ENCODE assay signal across 8 cellular contexts in genomic region chr1:206503591-206504362, GRCh38. TPM values are rescaled to one million over a fixed set of nuclear protein-coding genes. Genes with fewer than 3 reads are reported as not detected.
DNase-seq lines count a peak whose midpoint lies in the region; ATAC-seq and TF ChIP-seq lines count a peak whose summit lies in the region.

No MANE protein-coding gene starts in this region.

- peak; percentile 27 for ATAC-seq in left lung

- peak overlapping the region; percentile 54 for H3K27ac Mint-ChIP-seq in activated naive CD8-positive, alpha-beta T cell

- intact Hi-C loops in left lung (cut with DNase I), result no loop called here

- no peaks in the 10 kb centered on the region for H3K9me3 ChIP-seq in left lung

- H3K9me3 Mint-ChIP-seq in activated naive CD8-positive, alpha-beta T cell (ENCODE audit: low read depth), result no peaks in the 10 kb centered on the region

- no peaks in the 10 kb centered on the region for H3K36me3 Mint-ChIP-seq in activated naive CD8-positive, alpha-beta T cell

- H3K27me3 ChIP-seq in left lung, result peaks cover 6 to 41% of the 10 kb centered on the region in 2 donors

- H3K36me3 ChIP-seq in left lung, result no peaks in the 10 kb centered on the region

- peaks cover 30 to 61% of the 10 kb centered on the region in 2 donors for H3K4me1 ChIP-seq in left lung

- DNase-seq in GM12864 (ENCODE audit: low read depth), result peak; percentile 57
- peak; percentile 72 for DNase-seq in GOT3 (lab: John Stamatoyannopoulos, UW)
- peak; percentile 98 for DNase-seq in NB4 (ENCODE audit: low read depth)
- DNase-seq in left lung, result peak in 1 of 2 donors; percentile 78
- peak; percentile 69 for DNase-seq in ureter (ENCODE audit: low spot score)
- DNase-seq in NCI-H774 (lab: John Stamatoyannopoulos, UW), result no peak
- no peak for DNase-seq in NCI-H1694 treated with DMSO at 0.1 percent for 48 hours (lab: John Stamatoyannopoulos, UW)

- peak overlapping the region; percentile 65 to 74 for H3K27ac ChIP-seq in left lung

- H3K4me3 ChIP-seq in GM12864 (ENCODE audit: low read depth, low read length) (no peak overlapping the region), NB4 (ENCODE audit: low read depth, low read length) (peak overlapping the region; percentile 8), left lung (no peak overlapping the region)

- peaks cover 38% of the 10 kb centered on the region for H3K4me1 Mint-ChIP-seq in activated naive CD8-positive, alpha-beta T cell (ENCODE audit: low read depth)

- TF ChIP-seq CTCF in GM12864 (IDR thresholded peaks at IDR 0.05; ENCODE audit: low read depth, low read length, missing control alignments) (no peak), NB4 (IDR thresholded peaks at IDR 0.05; ENCODE audit: low read depth, low read length) (no peak), left lung (IDR thresholded peaks at IDR 0.05) (no peak)

- H3K27me3 Mint-ChIP-seq in activated naive CD8-positive, alpha-beta T cell, result peaks cover 1% of the 10 kb centered on the region

- no peak for TF ChIP-seq POLR2A in NB4 (IDR thresholded peaks at IDR 0.05; ENCODE audit: extremely low read depth, insufficient read length)

- no peak overlapping the region for H3K4me3 Mint-ChIP-seq in activated naive CD8-positive, alpha-beta T cell

RNA-seq across cellular contexts. Expression of gene RASSF5, which starts 3.6 kb away (rescaled TPM):
- total RNA-seq in left lung (10 to 100 TPM; 26.5 to 40.9 TPM), ureter (35.5 TPM)

RNA-seq across cellular contexts. Expression of gene IKBKE, which starts 33.5 kb away (rescaled TPM):
- total RNA-seq in left lung, result 10 to 100 TPM in 1 of 2 donors, 1 to 10 TPM in 1; 8.7 to 17.8 TPM
- 12.5 TPM for total RNA-seq in ureter

Comparison
In these comparisons a context has a peak if more than half of its experiments do, and no peak if none do; other contexts are left out.
1. DNase-seq: peak in GM12864 (single experiment), GOT3 (single experiment), NB4 (single experiment) and ureter (single experiment); none in NCI-H774 (single experiment) and NCI-H1694 treated with DMSO at 0.1 percent for 48 hours (single experiment).